ENCODE assay signal across 1 cellular context in genomic region chr20:10249048-10249770, GRCh38.
TF ChIP-seq lines count a peak whose summit lies in the region.

No MANE protein-coding gene starts in this region.

TF ChIP-seq in A549, 52 proteins besides CTCF, POLR2A, EP300 and RAD21 (continued from another document):
- TF ChIP-seq TFCP2L1 (CRISPR knock-in tag; IDR thresholded peaks at IDR 0.05) (no peak), HEYL (CRISPR knock-in tag; IDR thresholded peaks at IDR 0.05) (no peak), ELK1 (IDR thresholded peaks at IDR 0.05; ENCODE audit: low read depth, low read length) (no peak), USF2 (IDR thresholded peaks at IDR 0.05) (no peak), CBX8 (IDR thresholded peaks at IDR 0.05) (no peak), HOXB13 (CRISPR knock-in tag; IDR thresholded peaks at IDR 0.05; ENCODE audit: low read depth) (peak; percentile 91), EHMT2 (IDR thresholded peaks at IDR 0.05; ENCODE audit: low read depth) (no peak), GATA3 (IDR thresholded peaks at IDR 0.05; ENCODE audit: borderline replicate concordance) (peak; percentile 87; the same call in 1 of the 2 replicates), ZFP36 (IDR thresholded peaks at IDR 0.05; ENCODE audit: borderline replicate concordance, partially characterized antibody) (no peak), POLR2AphosphoS2 (conservative IDR thresholded peaks at IDR 0.05; ENCODE audit: low read length) (no peak), CBX2 (IDR thresholded peaks at IDR 0.05; ENCODE audit: borderline replicate concordance, low read depth) (no peak), SREBF2 (IDR thresholded peaks at IDR 0.05) (no peak), PHF8 (IDR thresholded peaks at IDR 0.05; ENCODE audit: borderline replicate concordance, low read depth) (no peak), CHD4 (IDR thresholded peaks at IDR 0.05; ENCODE audit: borderline replicate concordance) (0 out of 2 replicates have a peak, but pooled peaks have one; percentile 22), HOXB5 (CRISPR knock-in tag; IDR thresholded peaks at IDR 0.05) (peak; percentile 67; the same call in 1 of the 2 replicates), NFE2L2 (conservative IDR thresholded peaks at IDR 0.05; ENCODE audit: low read length) (no peak), JUNB (IDR thresholded peaks at IDR 0.05) (peak; percentile 32; the same call in 1 of the 2 replicates), FOXS1 (CRISPR knock-in tag; IDR thresholded peaks at IDR 0.05) (no peak), REST (IDR thresholded peaks at IDR 0.05) (no peak), MYC (IDR thresholded peaks at IDR 0.05; ENCODE audit: borderline replicate concordance, low read length) (peak; percentile 55; the same call in 1 of the 2 replicates), ZNF302 (CRISPR knock-in tag; IDR thresholded peaks at IDR 0.05) (no peak), NR3C1 (IDR thresholded peaks at IDR 0.05) (no peak), CHD2 (IDR thresholded peaks at IDR 0.05; ENCODE audit: low read length, partially characterized antibody) (no peak)
- TF ChIP-seq, protein P1, sequence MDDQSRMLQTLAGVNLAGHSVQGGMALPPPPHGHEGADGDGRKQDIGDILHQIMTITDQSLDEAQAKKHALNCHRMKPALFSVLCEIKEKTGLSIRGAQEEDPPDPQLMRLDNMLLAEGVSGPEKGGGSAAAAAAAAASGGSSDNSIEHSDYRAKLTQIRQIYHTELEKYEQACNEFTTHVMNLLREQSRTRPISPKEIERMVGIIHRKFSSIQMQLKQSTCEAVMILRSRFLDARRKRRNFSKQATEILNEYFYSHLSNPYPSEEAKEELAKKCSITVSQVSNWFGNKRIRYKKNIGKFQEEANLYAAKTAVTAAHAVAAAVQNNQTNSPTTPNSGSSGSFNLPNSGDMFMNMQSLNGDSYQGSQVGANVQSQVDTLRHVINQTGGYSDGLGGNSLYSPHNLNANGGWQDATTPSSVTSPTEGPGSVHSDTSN (IDR thresholded peaks at IDR 0.05) = 0 out of 2 replicates have a peak, but pooled peaks have one; percentile 35
- TF ChIP-seq, protein P2, sequence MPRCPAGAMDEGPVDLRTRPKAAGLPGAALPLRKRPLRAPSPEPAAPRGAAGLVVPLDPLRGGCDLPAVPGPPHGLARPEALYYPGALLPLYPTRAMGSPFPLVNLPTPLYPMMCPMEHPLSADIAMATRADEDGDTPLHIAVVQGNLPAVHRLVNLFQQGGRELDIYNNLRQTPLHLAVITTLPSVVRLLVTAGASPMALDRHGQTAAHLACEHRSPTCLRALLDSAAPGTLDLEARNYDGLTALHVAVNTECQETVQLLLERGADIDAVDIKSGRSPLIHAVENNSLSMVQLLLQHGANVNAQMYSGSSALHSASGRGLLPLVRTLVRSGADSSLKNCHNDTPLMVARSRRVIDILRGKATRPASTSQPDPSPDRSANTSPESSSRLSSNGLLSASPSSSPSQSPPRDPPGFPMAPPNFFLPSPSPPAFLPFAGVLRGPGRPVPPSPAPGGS (IDR thresholded peaks at IDR 0.05) = peak; percentile 62; the same call in 1 of the 3 replicates
- TF ChIP-seq, protein P3, sequence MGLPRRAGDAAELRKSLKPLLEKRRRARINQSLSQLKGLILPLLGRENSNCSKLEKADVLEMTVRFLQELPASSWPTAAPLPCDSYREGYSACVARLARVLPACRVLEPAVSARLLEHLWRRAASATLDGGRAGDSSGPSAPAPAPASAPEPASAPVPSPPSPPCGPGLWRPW (IDR thresholded peaks at IDR 0.05) = no peak
TF ChIP-seq in A549: peak in this region for 19.
